In the genomic region with DNA sequence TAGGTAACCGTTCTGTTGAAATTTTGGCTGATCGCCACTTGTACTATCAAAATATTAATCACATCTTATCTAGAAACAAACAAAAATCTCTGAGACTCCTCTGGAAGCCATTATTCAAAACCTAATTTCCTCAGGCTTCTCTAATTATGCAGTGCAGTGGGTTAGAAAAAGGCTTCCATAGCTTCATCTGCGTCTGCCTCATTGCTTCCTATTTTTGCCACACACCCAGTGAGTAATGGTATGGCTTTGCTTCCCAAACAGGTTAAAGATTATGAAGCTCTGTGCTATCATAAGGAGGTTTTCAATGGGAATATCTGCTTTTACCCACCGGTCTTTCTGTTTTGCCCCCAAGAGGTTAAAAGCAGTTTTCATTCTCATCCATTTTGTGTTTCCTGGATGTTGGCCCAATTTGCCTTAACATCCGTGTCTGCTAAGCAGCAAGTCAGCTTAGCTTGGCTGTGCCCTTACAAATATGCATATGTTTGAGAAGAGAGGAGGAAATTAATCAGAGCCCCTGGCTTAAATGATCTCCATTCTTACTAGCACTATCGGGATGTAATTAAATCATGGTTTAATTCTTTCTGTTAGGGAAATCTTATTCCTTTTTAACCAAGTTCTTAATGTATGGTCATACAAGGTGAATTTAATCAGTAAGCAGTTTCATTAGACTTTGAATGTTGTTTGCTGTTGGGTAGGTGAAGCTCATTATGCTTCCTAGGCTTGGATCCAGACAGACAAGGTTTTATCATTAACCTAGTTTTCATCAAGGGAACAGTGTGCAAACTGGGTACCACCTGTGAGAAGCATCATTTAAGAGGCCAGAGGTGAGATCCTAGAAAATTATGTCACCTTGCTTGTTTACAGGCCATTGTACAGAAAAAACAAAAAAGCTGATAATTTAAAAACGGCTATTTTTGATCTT, we compare ENCODE assay signal across 20 cellular contexts.
"Had no signal": no experiment of that assay in that cellular context is flagged by ENCODE, and none has a peak within 500 bp of the region (broad histone marks: within the 10 kb centered on the region; RNA-seq: fewer than 3 reads in every experiment).

No MANE protein-coding gene starts in this region.

- DNase-seq: activated CD4-positive, alpha-beta T cell treated with anti-CD3 and anti-CD28 coated beads, Interleukin-2, amount 50 U/mL, for 48 hours; activated naive CD4-positive, alpha-beta T cell treated with anti-CD3 and anti-CD28 coated beads for 36 hours; activated naive CD8-positive, alpha-beta T cell treated with anti-CD3 and anti-CD28 coated beads, Interleukin-2, amount 50 U/mL, for 24 hours; aorta; foreskin fibroblast; immature natural killer cell; left colon; mucosa of descending colon; naive thymus-derived CD4-positive, alpha-beta T cell; posterior cingulate gyrus; small intestine; stimulated activated CD4-positive, alpha-beta T cell treated with anti-CD3 and anti-CD28 coated beads, Interleukin-4, amount 100 ng/mL, for 4 hours; stimulated activated CD8-positive, alpha-beta memory T cell treated with anti-CD3 and anti-CD28 coated beads, Interleukin-4, amount 100 ng/mL, for 48 hours; stimulated activated naive CD8-positive, alpha-beta T cell treated with anti-CD3 and anti-CD28 coated beads, Interleukin-15, Interleukin-2, amounts not matched to agents 100 U/mL and 50 U/mL, for 24 hours; WERI-Rb-1 had no signal

- FAIRE-seq: small intestine had no signal

- H3K4me3 Mint-ChIP-seq: activated naive CD4-positive, alpha-beta T cell treated with anti-CD3 and anti-CD28 coated beads for 36 hours; activated naive CD8-positive, alpha-beta T cell treated with anti-CD3 and anti-CD28 coated beads, Interleukin-2, amount 50 U/mL, for 24 hours; activated T-helper 17 cell treated with anti-CD3 and anti-CD28 coated beads, Interleukin-2, amount 50 U/mL, for 72 hours; immature natural killer cell; naive thymus-derived CD4-positive, alpha-beta T cell; T-helper 1 cell treated with Interleukin-12 subunit alpha and Interleukin-12 subunit beta and Interleukin-4 antibody, amounts not matched to agents 30 μg/mL and 1 μg/mL, for 36 hours had no signal

- H3K4me3 ChIP-seq: cardiac muscle cell, mucosa of descending colon, right atrium auricular region had no signal

- H3K27ac ChIP-seq: cardiac muscle cell, neutrophil, right atrium auricular region, WERI-Rb-1 had no signal

- H3K36me3 Mint-ChIP-seq: immature natural killer cell; naive thymus-derived CD4-positive, alpha-beta T cell had no signal

- ATAC-seq: activated naive CD8-positive, alpha-beta T cell treated with anti-CD3 and anti-CD28 coated beads, Interleukin-2, amount 50 U/mL, for 24 hours; activated T-helper 17 cell treated with anti-CD3 and anti-CD28 coated beads, Interleukin-2, amount 50 U/mL, for 72 hours; left colon; mucosa of descending colon; naive thymus-derived CD4-positive, alpha-beta T cell; stimulated activated naive CD8-positive, alpha-beta T cell treated with anti-CD3 and anti-CD28 coated beads, Interleukin-15, Interleukin-2, amounts not matched to agents 100 U/mL and 50 U/mL, for 24 hours had no signal

- H3K9me3 Mint-ChIP-seq: activated naive CD4-positive, alpha-beta T cell treated with anti-CD3 and anti-CD28 coated beads for 36 hours; activated naive CD8-positive, alpha-beta T cell treated with anti-CD3 and anti-CD28 coated beads, Interleukin-2, amount 50 U/mL, for 24 hours; activated T-helper 17 cell treated with anti-CD3 and anti-CD28 coated beads, Interleukin-2, amount 50 U/mL, for 72 hours; T-helper 1 cell treated with Interleukin-12 subunit alpha and Interleukin-12 subunit beta and Interleukin-4 antibody, amounts not matched to agents 30 μg/mL and 1 μg/mL, for 36 hours had no signal

- H3K36me3 ChIP-seq: neutrophil, right atrium auricular region, WERI-Rb-1 had no signal

- H3K27ac Mint-ChIP-seq: activated naive CD4-positive, alpha-beta T cell treated with anti-CD3 and anti-CD28 coated beads for 36 hours; activated naive CD8-positive, alpha-beta T cell treated with anti-CD3 and anti-CD28 coated beads, Interleukin-2, amount 50 U/mL, for 24 hours; activated T-helper 17 cell treated with anti-CD3 and anti-CD28 coated beads, Interleukin-2, amount 50 U/mL, for 72 hours; immature natural killer cell; naive thymus-derived CD4-positive, alpha-beta T cell; T-helper 1 cell treated with Interleukin-12 subunit alpha and Interleukin-12 subunit beta and Interleukin-4 antibody, amounts not matched to agents 30 μg/mL and 1 μg/mL, for 36 hours had no signal

- H3K9me3 ChIP-seq: mucosa of descending colon, neutrophil, right atrium auricular region had no signal

- H3K27me3 ChIP-seq: cardiac muscle cell, neutrophil, right atrium auricular region had no signal

- H3K4me1 Mint-ChIP-seq: activated naive CD8-positive, alpha-beta T cell treated with anti-CD3 and anti-CD28 coated beads, Interleukin-2, amount 50 U/mL, for 24 hours; activated T-helper 17 cell treated with anti-CD3 and anti-CD28 coated beads, Interleukin-2, amount 50 U/mL, for 72 hours; immature natural killer cell; naive thymus-derived CD4-positive, alpha-beta T cell had no signal
